Comparison of ENCODE assay signal across 2 cellular contexts in the genomic region with DNA sequence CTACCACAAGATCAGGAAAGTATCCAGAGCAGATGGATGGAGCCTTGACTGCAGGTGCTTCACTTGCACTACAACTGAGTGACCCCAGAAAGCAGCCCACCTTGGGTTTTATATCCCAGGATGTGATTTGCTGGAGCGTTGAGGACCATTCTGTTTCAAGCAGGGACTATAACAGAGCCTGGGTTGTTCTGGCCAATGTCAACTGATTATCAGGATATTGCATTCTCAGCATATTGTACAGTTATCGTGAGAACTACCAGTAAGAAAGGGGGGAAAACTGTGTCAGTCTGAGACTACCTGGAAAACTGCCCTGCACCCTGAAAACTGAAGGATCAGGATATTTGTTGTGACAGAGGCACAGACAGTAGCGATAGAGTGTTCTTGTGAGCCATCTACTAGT.
TF ChIP-seq lines count a peak whose summit lies in the region.

No MANE protein-coding gene starts in this region.

TF ChIP-seq in IMR-90, 13 proteins besides CTCF, POLR2A, EP300 and RAD21:
- TF ChIP-seq MAZ (IDR thresholded peaks at IDR 0.05; ENCODE audit: borderline replicate concordance, low read depth, low read length) (no peak), SMC3 (IDR thresholded peaks at IDR 0.05; ENCODE audit: low read depth, low read length) (no peak), MAFK (IDR thresholded peaks at IDR 0.05; ENCODE audit: low read depth, low read length) (peak; percentile 38; the same call in 1 of the 2 replicates), MXI1 (IDR thresholded peaks at IDR 0.05; ENCODE audit: borderline replicate concordance, low read depth, low read length) (no peak)

TF ChIP-seq in K562, 482 proteins besides CTCF, POLR2A, EP300 and RAD21:
- TF ChIP-seq CEBPB (tag; IDR thresholded peaks at IDR 0.05): no peak
- TF ChIP-seq MAFF (IDR thresholded peaks at IDR 0.05; ENCODE audit: low read length): peak; percentile 45; the same call in 1 of the 2 replicates
- TF ChIP-seq C11orf30 (IDR thresholded peaks at IDR 0.05; ENCODE audit: low read depth): peak; percentile 70
- peak; percentile 78 for TF ChIP-seq ZNF316 (IDR thresholded peaks at IDR 0.05)
- TF ChIP-seq MAFG (tag; conservative IDR thresholded peaks at IDR 0.05): peak; percentile 49
- no peak for TF ChIP-seq TRIM28 (IDR thresholded peaks at IDR 0.05)
